13 cellular contexts compared by ENCODE assay signal in genomic region chr17:82193520-82194236, GRCh38. TPM values are rescaled to one million over a fixed set of nuclear protein-coding genes. Genes with fewer than 3 reads are reported as not detected.
DNase-seq lines count a peak whose midpoint lies in the region; ATAC-seq, FAIRE-seq and TF ChIP-seq lines count a peak whose summit lies in the region.
"Had no signal": no experiment of that assay in that cellular context is flagged by ENCODE, and none has a peak within 500 bp of the region (broad histone marks: within the 10 kb centered on the region; RNA-seq: fewer than 3 reads in every experiment).

No MANE protein-coding gene starts in this region.

- CTCF ChIA-PET in CD8-positive, alpha-beta memory T cell (lab: Charles Lee): interaction anchor here (0.8 kb wide), 1 partner anchor 12 kb away, joined by 4 read pairs; no protein-coding TSS in a partner anchor

- TF ChIP-seq CTCF in esophagus squamous epithelium (IDR thresholded peaks at IDR 0.05): no peak

- no peak for TF ChIP-seq POLR2A in GM12891 (IDR thresholded peaks at IDR 0.05; ENCODE audit: low read depth, low read length)
- TF ChIP-seq POLR2A in esophagus squamous epithelium (IDR thresholded peaks at IDR 0.05): no peak

- no peaks in the 10 kb centered on the region for H3K4me1 ChIP-seq in esophagus squamous epithelium
- peaks cover 9% of the 10 kb centered on the region for H3K4me1 ChIP-seq in CD8-positive, alpha-beta memory T cell (ENCODE audit: insufficient read depth, low read length)

- no peaks in the 10 kb centered on the region for H3K9me3 ChIP-seq in esophagus squamous epithelium
- H3K9me3 ChIP-seq in CD8-positive, alpha-beta memory T cell (ENCODE audit: low read length): no peaks in the 10 kb centered on the region

- no peaks in the 10 kb centered on the region for H3K27me3 Mint-ChIP-seq in CD8-positive, alpha-beta memory T cell
- H3K27me3 Mint-ChIP-seq: activated CD4-positive, alpha-beta memory T cell treated with anti-CD3 and anti-CD28 coated beads for 36 hours; T-helper 17 cell had no signal

- FAIRE-seq in GM12891 (lab: Jason Lieb, UNC): peak; percentile 94
- FAIRE-seq: endometrium had no signal

- peaks cover 9 to 12% (median 9%) of the 10 kb centered on the region in 3 donors for H3K4me1 Mint-ChIP-seq in CD8-positive, alpha-beta memory T cell

- peaks cover 0 to 81% (median 0%) of the 10 kb centered on the region in 3 donors for H3K36me3 ChIP-seq in esophagus squamous epithelium
- H3K36me3 ChIP-seq in CD8-positive, alpha-beta memory T cell (ENCODE audit: insufficient read depth, low read length): peaks cover 13% of the 10 kb centered on the region

- POLR2A ChIA-PET in CD8-positive, alpha-beta memory T cell (lab: Charles Lee): no interaction called here

- H3K9me3 Mint-ChIP-seq in CD8-positive, alpha-beta memory T cell: no peaks in the 10 kb centered on the region
- H3K9me3 Mint-ChIP-seq: activated CD4-positive, alpha-beta memory T cell treated with anti-CD3 and anti-CD28 coated beads for 36 hours had no signal

- peak overlapping the region in 1 of 8 donors; percentile 47 for H3K27ac Mint-ChIP-seq in CD8-positive, alpha-beta memory T cell
- H3K27ac Mint-ChIP-seq: activated CD4-positive, alpha-beta memory T cell treated with anti-CD3 and anti-CD28 coated beads for 36 hours; T-helper 17 cell had no signal

- intact Hi-C loops in esophagus squamous epithelium (cut with DNase I): no loop called here

- H3K4me3 Mint-ChIP-seq in CD8-positive, alpha-beta memory T cell: no peak overlapping the region
- H3K4me3 Mint-ChIP-seq: activated CD4-positive, alpha-beta memory T cell treated with anti-CD3 and anti-CD28 coated beads for 36 hours; T-helper 17 cell had no signal

- H3K27ac ChIP-seq in esophagus squamous epithelium: no peak overlapping the region
- H3K27ac ChIP-seq in CD8-positive, alpha-beta memory T cell (ENCODE audit: low read depth, low read length): no peak overlapping the region

- DNase-seq in GM12891 (ENCODE audit: insufficient read length, low spot score) (no peak), NOMO-1 (lab: John Stamatoyannopoulos, UW; ENCODE audit: unreplicated experiment in 2 of 2) (peak; percentile 34 to 85), pons (ENCODE audit: low spot score) (peak; percentile 61), esophagus squamous epithelium (lab: John Stamatoyannopoulos, UW) (no peak)
- no peak for DNase-seq in CD8-positive, alpha-beta memory T cell
- DNase-seq: activated CD4-positive, alpha-beta memory T cell treated with anti-CD3 and anti-CD28 coated beads for 36 hours; activated gamma-delta T cell; NCI-H2227 treated with DMSO at 0.1 percent for 48 hours; T-helper 17 cell had no signal

- no peaks in the 10 kb centered on the region for H3K27me3 ChIP-seq in esophagus squamous epithelium
- no peaks in the 10 kb centered on the region for H3K27me3 ChIP-seq in CD8-positive, alpha-beta memory T cell (ENCODE audit: insufficient read depth, low read length, poor library complexity, severe bottlenecking)

- peaks cover 0 to 63% (median 18%) of the 10 kb centered on the region in 3 donors for H3K36me3 Mint-ChIP-seq in CD8-positive, alpha-beta memory T cell

- peak; percentile 48 for ATAC-seq in esophagus mucosa
- ATAC-seq in HG02884 (IDR thresholded peaks at IDR 0.05; ENCODE audit: unreplicated experiment): no peak
- no peak for ATAC-seq in HG03280 (IDR thresholded peaks at IDR 0.05; ENCODE audit: unreplicated experiment)
- ATAC-seq: T-helper 17 cell had no signal

- WGBS in esophagus squamous epithelium, 2 donors: 66 to 92% methylated on average over 14 to 16 of the region's 16 CpGs

- H3K4me3 ChIP-seq in esophagus squamous epithelium: peak overlapping the region in 2 of 4 donors; percentile 1 to 12
- H3K4me3 ChIP-seq in CD8-positive, alpha-beta memory T cell (ENCODE audit: low read length): no peak overlapping the region

TF ChIP-seq in GM12891, 5 proteins besides CTCF, POLR2A, EP300 and RAD21:
- TF ChIP-seq SPI1 (IDR thresholded peaks at IDR 0.05; ENCODE audit: low read depth, low read length): peak; percentile 39; the same call in 1 of the 2 replicates
- no peak for TF ChIP-seq TAF1 (IDR thresholded peaks at IDR 0.05; ENCODE audit: low read depth, low read length)
TF ChIP-seq in GM12891: peak in this region for 1.

RNA-seq across cellular contexts. Expression of gene CCDC57, which starts 19.0 kb away (rescaled TPM):
- polyA plus RNA-seq in GM12891 (2012; ENCODE audit: low read depth, missing spikeins): 62.4 TPM
- total RNA-seq in esophagus mucosa: 23.2 TPM
- 10 to 100 TPM in 2 of 4 donors, 1 to 10 TPM in 2; 7.9 to 22.1 (median 9.8) TPM for total RNA-seq in esophagus squamous epithelium
- 10 to 100 TPM; 69.8 to 77.6 TPM for total RNA-seq in CD8-positive, alpha-beta memory T cell
- polyA plus RNA-seq in CD8-positive, alpha-beta memory T cell: 39.2 TPM

RNA-seq across cellular contexts. Expression of gene SLC16A3, which starts 35.2 kb away (rescaled TPM):
- polyA plus RNA-seq in GM12891 (2012; ENCODE audit: low read depth, missing spikeins): 92.3 TPM
- total RNA-seq in esophagus mucosa (50.0 TPM), esophagus squamous epithelium (10 to 100 TPM; 18.8 to 32.9 (median 21.7) TPM)
- total RNA-seq in CD8-positive, alpha-beta memory T cell: 10 to 100 TPM; 27.5 to 31.8 TPM
- polyA plus RNA-seq in CD8-positive, alpha-beta memory T cell: 3.3 TPM

Comparison
In these comparisons a context has a peak if more than half of its experiments do, and no peak if none do; other contexts are left out.
1. DNase-seq: peak in NOMO-1 (2 of 2) and pons (single experiment); none in GM12891 (single experiment), esophagus squamous epithelium (single experiment) and CD8-positive, alpha-beta memory T cell (0 of 5).